15 cellular contexts compared by ENCODE assay signal in genomic region chr1:211543003-211543402, GRCh38. TPM values are rescaled to one million over a fixed set of nuclear protein-coding genes. Genes with fewer than 3 reads are reported as not detected.
DNase-seq lines count a peak whose midpoint lies in the region; ATAC-seq and TF ChIP-seq lines count a peak whose summit lies in the region.
"Had no signal": no experiment of that assay in that cellular context is flagged by ENCODE, and none has a peak within 500 bp of the region (broad histone marks: within the 10 kb centered on the region; RNA-seq: fewer than 3 reads in every experiment).

No MANE protein-coding gene starts in this region.

- no peaks in the 10 kb centered on the region for H3K9me3 ChIP-seq in MM.1S (replicated peaks; ENCODE audit: insufficient read depth, low read length)
- no peaks in the 10 kb centered on the region for H3K9me3 ChIP-seq in prostate gland
- H3K9me3 ChIP-seq: SK-N-SH had no signal

- H3K36me3 Mint-ChIP-seq in effector memory CD8-positive, alpha-beta T cell (ENCODE audit: insufficient read depth): no peaks in the 10 kb centered on the region
- H3K36me3 Mint-ChIP-seq: CD4-positive, alpha-beta memory T cell had no signal

- POLR2A ChIA-PET in GM10248 (lab: Yijun Ruan, JAX): no interaction called here

- 52% methylated on average over 3 of the region's 3 CpGs for WGBS in prostate gland

- peak; percentile 22 for ATAC-seq in effector memory CD8-positive, alpha-beta T cell (replicated peaks)
- no peak; the same call in 2 of the 3 replicates for ATAC-seq in SK-N-SH treated with all-trans-retinoic acid at 6 μM for 48 hours
- no peak for ATAC-seq in HG03135 (IDR thresholded peaks at IDR 0.05; ENCODE audit: unreplicated experiment)
- ATAC-seq: Right ventricle myocardium inferior had no signal

- no peaks in the 10 kb centered on the region for H3K9me2 ChIP-seq in MM.1S (replicated peaks; ENCODE audit: insufficient read depth, low read length)
- H3K9me2 ChIP-seq: SK-N-SH had no signal

- intact Hi-C loops in prostate gland (cut with DNase I): no loop called here

- H3K27me3 Mint-ChIP-seq in effector memory CD8-positive, alpha-beta T cell: peaks cover 29 to 43% of the 10 kb centered on the region in 2 donors

- H3K4me3 Mint-ChIP-seq in effector memory CD8-positive, alpha-beta T cell: no peak overlapping the region
- H3K4me3 Mint-ChIP-seq: CD4-positive, alpha-beta memory T cell had no signal

- TF ChIP-seq POLR2A in prostate gland (IDR thresholded peaks at IDR 0.05): no peak

- H3K4me1 Mint-ChIP-seq in effector memory CD8-positive, alpha-beta T cell (ENCODE audit: low read depth in 2 of 2): peaks cover 3 to 4% of the 10 kb centered on the region in 2 donors
- H3K4me1 Mint-ChIP-seq: IgD-negative memory B cell had no signal

- no peak overlapping the region for H3K4me3 ChIP-seq in MM.1S (ENCODE audit: low read length)
- H3K4me3 ChIP-seq in prostate gland: no peak overlapping the region
- no peak overlapping the region for H3K4me3 ChIP-seq in brain microvascular endothelial cell (ENCODE audit: low read depth, low read length)

- no peak overlapping the region for H2AFZ ChIP-seq in MM.1S (ENCODE audit: low read length)

- no peaks in the 10 kb centered on the region for H3K9me3 Mint-ChIP-seq in effector memory CD8-positive, alpha-beta T cell

- no peak overlapping the region for H3K9ac ChIP-seq in MM.1S (ENCODE audit: low read length)
- H3K9ac ChIP-seq: SK-N-SH had no signal

- no peaks in the 10 kb centered on the region for H3K36me3 ChIP-seq in MM.1S (replicated peaks; ENCODE audit: insufficient read depth, low read length)
- H3K36me3 ChIP-seq in prostate gland: no peaks in the 10 kb centered on the region
- no peaks in the 10 kb centered on the region for H3K36me3 ChIP-seq in brain microvascular endothelial cell (replicated peaks)

- no peak overlapping the region for H3K27ac Mint-ChIP-seq in effector memory CD8-positive, alpha-beta T cell
- H3K27ac Mint-ChIP-seq: CD4-positive, alpha-beta memory T cell; IgD-negative memory B cell had no signal

- H3F3A ChIP-seq in MM.1S (ENCODE audit: insufficient read depth, low read length): no peaks in the 10 kb centered on the region

- TF ChIP-seq CTCF in GM10248 (IDR thresholded peaks at IDR 0.05; ENCODE audit: control extremely low read depth, extremely low read depth, low read depth, missing control alignments) (no peak), MM.1S (IDR thresholded peaks at IDR 0.05; ENCODE audit: low read length) (peak; percentile 18; the same call in 1 of the 2 replicates), prostate gland (IDR thresholded peaks at IDR 0.05) (peak in 2 of 4 experiments; percentile 10 to 17), brain microvascular endothelial cell (IDR thresholded peaks at IDR 0.05; ENCODE audit: low read depth, low read length, missing control alignments) (no peak)

- in situ Hi-C loops in brain microvascular endothelial cell (cut with HindIII; ENCODE audit: low pct_ligation_motif_present, low sequenced_read_pairs): no loop called here

- peak; percentile 8 for DNase-seq in GM10248 (ENCODE audit: extremely low spot score)
- DNase-seq in MM.1S: peak; percentile 52
- no peak for DNase-seq in effector memory CD8-positive, alpha-beta T cell
- DNase-seq in prostate gland (ENCODE audit: low spot score): peak; percentile 43
- DNase-seq in brain microvascular endothelial cell: no peak
- DNase-seq: CD4-positive, alpha-beta memory T cell; GF-D8; NCI-H1436 treated with DMSO at 0.1 percent for 48 hours; NCI-H2081; NCI-H524; SK-N-SH had no signal

- CTCF ChIA-PET in GM10248 (lab: Yijun Ruan, JAX): interaction anchor here (0.9 to 3.0 kb wide), 3 partner anchors 9 to 29 kb away, joined by 3 to 17 read pairs (median 5); no protein-coding TSS in a partner anchor

- H3K27ac ChIP-seq in MM.1S (ENCODE audit: low read length): no peak overlapping the region
- H3K27ac ChIP-seq in prostate gland: peak overlapping the region; percentile 59 to 62
- no peak overlapping the region for H3K27ac ChIP-seq in brain microvascular endothelial cell

- H3K27me3 ChIP-seq in MM.1S (replicated peaks; ENCODE audit: insufficient read depth, low read length) (no peaks in the 10 kb centered on the region), prostate gland (replicated peaks; ENCODE audit: insufficient read depth) (no peaks in the 10 kb centered on the region), brain microvascular endothelial cell (replicated peaks) (no peaks in the 10 kb centered on the region)

- H3K79me2 ChIP-seq in MM.1S (ENCODE audit: low read length): no peaks in the 10 kb centered on the region

- H4K20me1 ChIP-seq in MM.1S (ENCODE audit: insufficient read depth, low read length): no peaks in the 10 kb centered on the region

- H3K4me1 ChIP-seq in MM.1S (ENCODE audit: low read length) (peaks cover 9% of the 10 kb centered on the region), prostate gland (replicated peaks) (no peaks in the 10 kb centered on the region)

- H3K4me2 ChIP-seq in MM.1S (ENCODE audit: low read depth, low read length): no peak overlapping the region
- H3K4me2 ChIP-seq: SK-N-SH had no signal

TF ChIP-seq in SK-N-SH treated with all-trans-retinoic acid at 6 μM for 48 hours, 23 proteins besides CTCF, POLR2A, EP300 and RAD21:
- TF ChIP-seq TOX (CRISPR knock-in tag; IDR thresholded peaks at IDR 0.05; ENCODE audit: borderline replicate concordance) (no peak), ZNF565 (CRISPR knock-in tag; conservative IDR thresholded peaks at IDR 0.05; ENCODE audit: low read depth) (no peak), GLIS3 (CRISPR knock-in tag; IDR thresholded peaks at IDR 0.05) (no peak), POU6F1 (CRISPR knock-in tag; IDR thresholded peaks at IDR 0.05; ENCODE audit: borderline replicate concordance, low read depth) (no peak), PPARA (CRISPR knock-in tag; IDR thresholded peaks at IDR 0.05; ENCODE audit: borderline replicate concordance) (no peak), OSR1 (CRISPR knock-in tag; IDR thresholded peaks at IDR 0.05) (no peak), ZFP3 (CRISPR knock-in tag; IDR thresholded peaks at IDR 0.05) (no peak), ZFP30 (CRISPR knock-in tag; IDR thresholded peaks at IDR 0.05) (no peak), ZC3H10 (CRISPR knock-in tag; IDR thresholded peaks at IDR 0.05) (no peak), ARNTL (CRISPR knock-in tag; IDR thresholded peaks at IDR 0.05; ENCODE audit: borderline replicate concordance, low read depth) (no peak), SNAI2 (CRISPR knock-in tag; IDR thresholded peaks at IDR 0.05) (no peak), CSDC2 (CRISPR knock-in tag; IDR thresholded peaks at IDR 0.05) (no peak), ZNF70 (CRISPR knock-in tag; IDR thresholded peaks at IDR 0.05) (no peak), TCF4 (CRISPR knock-in tag; IDR thresholded peaks at IDR 0.05; ENCODE audit: borderline replicate concordance) (no peak), PATZ1 (CRISPR knock-in tag; IDR thresholded peaks at IDR 0.05; ENCODE audit: borderline replicate concordance) (no peak)

RNA-seq across cellular contexts. Expression of gene SLC30A1, which starts 36.0 kb away (rescaled TPM):
- 10 to 100 TPM; 12.5 to 22.0 TPM for total RNA-seq in prostate gland

RNA-seq across cellular contexts. Expression of gene RD3, which starts 51.0 kb away (rescaled TPM):
- under 1 TPM; 0.27 to 0.28 TPM for total RNA-seq in prostate gland
- total RNA-seq: CD4-positive, alpha-beta memory T cell; Right ventricle myocardium inferior had no signal

Comparison
In these comparisons a context has a peak if more than half of its experiments do, and no peak if none do; other contexts are left out.
1. DNase-seq: peak in GM10248 (single experiment), MM.1S (single experiment) and prostate gland (single experiment); none in effector memory CD8-positive, alpha-beta T cell (0 of 3) and brain microvascular endothelial cell (single experiment).
2. H3K27ac ChIP-seq: peak in prostate gland (2 of 2); none in MM.1S (single experiment) and brain microvascular endothelial cell (single experiment).